In genomic region chr5:139178582-139178917, GRCh38 we compare ENCODE assay signal across 1 cellular context.
TF ChIP-seq lines count a peak whose summit lies in the region.

No MANE protein-coding gene starts in this region.

TF ChIP-seq in GM12878, 131 proteins besides CTCF, POLR2A, EP300 and RAD21 (continued from another document):
- TF ChIP-seq, protein P1, sequence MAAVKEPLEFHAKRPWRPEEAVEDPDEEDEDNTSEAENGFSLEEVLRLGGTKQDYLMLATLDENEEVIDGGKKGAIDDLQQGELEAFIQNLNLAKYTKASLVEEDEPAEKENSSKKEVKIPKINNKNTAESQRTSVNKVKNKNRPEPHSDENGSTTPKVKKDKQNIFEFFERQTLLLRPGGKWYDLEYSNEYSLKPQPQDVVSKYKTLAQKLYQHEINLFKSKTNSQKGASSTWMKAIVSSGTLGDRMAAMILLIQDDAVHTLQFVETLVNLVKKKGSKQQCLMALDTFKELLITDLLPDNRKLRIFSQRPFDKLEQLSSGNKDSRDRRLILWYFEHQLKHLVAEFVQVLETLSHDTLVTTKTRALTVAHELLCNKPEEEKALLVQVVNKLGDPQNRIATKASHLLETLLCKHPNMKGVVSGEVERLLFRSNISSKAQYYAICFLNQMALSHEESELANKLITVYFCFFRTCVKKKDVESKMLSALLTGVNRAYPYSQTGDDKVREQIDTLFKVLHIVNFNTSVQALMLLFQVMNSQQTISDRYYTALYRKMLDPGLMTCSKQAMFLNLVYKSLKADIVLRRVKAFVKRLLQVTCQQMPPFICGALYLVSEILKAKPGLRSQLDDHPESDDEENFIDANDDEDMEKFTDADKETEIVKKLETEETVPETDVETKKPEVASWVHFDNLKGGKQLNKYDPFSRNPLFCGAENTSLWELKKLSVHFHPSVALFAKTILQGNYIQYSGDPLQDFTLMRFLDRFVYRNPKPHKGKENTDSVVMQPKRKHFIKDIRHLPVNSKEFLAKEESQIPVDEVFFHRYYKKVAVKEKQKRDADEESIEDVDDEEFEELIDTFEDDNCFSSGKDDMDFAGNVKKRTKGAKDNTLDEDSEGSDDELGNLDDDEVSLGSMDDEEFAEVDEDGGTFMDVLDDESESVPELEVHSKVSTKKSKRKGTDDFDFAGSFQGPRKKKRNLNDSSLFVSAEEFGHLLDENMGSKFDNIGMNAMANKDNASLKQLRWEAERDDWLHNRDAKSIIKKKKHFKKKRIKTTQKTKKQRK (IDR thresholded peaks at IDR 0.05; ENCODE audit: low read depth, low read length): no peak
- TF ChIP-seq MXI1 (IDR thresholded peaks at IDR 0.05; ENCODE audit: low read depth, low read length) (no peak), NR2C2 (IDR thresholded peaks at IDR 0.05; ENCODE audit: borderline replicate concordance, control insufficient read depth, insufficient read length, low read depth) (no peak), KLF5 (IDR thresholded peaks at IDR 0.05; ENCODE audit: partially characterized antibody) (no peak)
- TF ChIP-seq, protein P2, sequence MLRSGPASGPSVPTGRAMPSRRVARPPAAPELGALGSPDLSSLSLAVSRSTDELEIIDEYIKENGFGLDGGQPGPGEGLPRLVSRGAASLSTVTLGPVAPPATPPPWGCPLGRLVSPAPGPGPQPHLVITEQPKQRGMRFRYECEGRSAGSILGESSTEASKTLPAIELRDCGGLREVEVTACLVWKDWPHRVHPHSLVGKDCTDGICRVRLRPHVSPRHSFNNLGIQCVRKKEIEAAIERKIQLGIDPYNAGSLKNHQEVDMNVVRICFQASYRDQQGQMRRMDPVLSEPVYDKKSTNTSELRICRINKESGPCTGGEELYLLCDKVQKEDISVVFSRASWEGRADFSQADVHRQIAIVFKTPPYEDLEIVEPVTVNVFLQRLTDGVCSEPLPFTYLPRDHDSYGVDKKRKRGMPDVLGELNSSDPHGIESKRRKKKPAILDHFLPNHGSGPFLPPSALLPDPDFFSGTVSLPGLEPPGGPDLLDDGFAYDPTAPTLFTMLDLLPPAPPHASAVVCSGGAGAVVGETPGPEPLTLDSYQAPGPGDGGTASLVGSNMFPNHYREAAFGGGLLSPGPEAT (IDR thresholded peaks at IDR 0.05; ENCODE audit: low read depth): peak; percentile 62; the same call in 1 of the 2 replicates
